In genomic region chr22:46038174-46038487, GRCh38 we compare ENCODE assay signal across 26 cellular contexts.
A peak's percentile ranks its signal among the peaks of the same experiment; 100 is the strongest.
DNase-seq lines count a peak whose midpoint lies in the region; ATAC-seq and TF ChIP-seq lines count a peak whose summit lies in the region.
"Had no signal": no experiment of that assay in that cellular context is flagged by ENCODE, and none has a peak within 500 bp of the region (broad histone marks: within the 10 kb centered on the region; RNA-seq: fewer than 3 reads in every experiment).

No MANE protein-coding gene starts in this region.

- H3K4me3 ChIP-seq in skeletal muscle tissue (ENCODE audit: low read length in 3 of 3), result no peak overlapping the region
- H3K4me3 ChIP-seq: GM23338, Peyer's patch, right atrium auricular region, SJSA1, transverse colon had no signal

- no peaks in the 10 kb centered on the region for H3K27me3 ChIP-seq in layer of hippocampus (ENCODE audit: control insufficient read depth, insufficient read depth, low read length)
- no peaks in the 10 kb centered on the region for H3K27me3 ChIP-seq in skeletal muscle tissue (ENCODE audit: control insufficient read depth in 3 of 3, insufficient read depth in 3 of 3, low read length in 3 of 3)
- H3K27me3 ChIP-seq: Peyer's patch, right atrium auricular region, SJSA1, transverse colon had no signal

- H3K36me3 Mint-ChIP-seq in HFFc6 (ENCODE audit: low read depth), result no peaks in the 10 kb centered on the region
- H3K36me3 Mint-ChIP-seq in activated CD4-positive, alpha-beta memory T cell treated with anti-CD3 and anti-CD28 coated beads, Interleukin-2, amount 10 ng/mL, durations not matched to agents 7 days and 5 days (ENCODE audit: low read depth), result no peaks in the 10 kb centered on the region
- H3K36me3 Mint-ChIP-seq in effector memory CD8-positive, alpha-beta T cell (ENCODE audit: insufficient read depth), result peaks cover 6% of the 10 kb centered on the region
- H3K36me3 Mint-ChIP-seq: activated naive CD4-positive, alpha-beta T cell treated with anti-CD3 and anti-CD28 coated beads, Interleukin-2, amount 50 U/mL, for 24 hours; CD8-positive, alpha-beta memory T cell; naive B cell had no signal

- no peak for TF ChIP-seq CTCF in HFFc6 (IDR thresholded peaks at IDR 0.05)

- H3K4me3 Mint-ChIP-seq in HFFc6, result no peak overlapping the region
- no peak overlapping the region for H3K4me3 Mint-ChIP-seq in activated CD4-positive, alpha-beta memory T cell treated with anti-CD3 and anti-CD28 coated beads, Interleukin-2, amount 10 ng/mL, durations not matched to agents 7 days and 5 days
- H3K4me3 Mint-ChIP-seq in effector memory CD8-positive, alpha-beta T cell, result no peak overlapping the region
- H3K4me3 Mint-ChIP-seq: activated naive CD4-positive, alpha-beta T cell treated with anti-CD3 and anti-CD28 coated beads, Interleukin-2, amount 50 U/mL, for 24 hours; activated T-cell treated with anti-CD3 and anti-CD28 coated beads, Interleukin-2, amount 50 U/mL, for 72 hours; central memory CD8-positive, alpha-beta T cell; GM23338; stimulated activated naive CD8-positive, alpha-beta T cell treated with anti-CD3 and anti-CD28 coated beads, Interleukin-15, Interleukin-2, amounts not matched to agents 100 ng/mL and 50 ng/mL, for 24 hours; T-helper 17 cell had no signal

- peak overlapping the region; percentile 62 for H3K27ac ChIP-seq in layer of hippocampus (ENCODE audit: low read depth, low read length)
- no peak overlapping the region for H3K27ac ChIP-seq in skeletal muscle tissue (ENCODE audit: low read depth, low read length)
- H3K27ac ChIP-seq: right atrium auricular region, SJSA1 had no signal

- no peaks in the 10 kb centered on the region for H3K9me3 Mint-ChIP-seq in HFFc6
- no peaks in the 10 kb centered on the region for H3K9me3 Mint-ChIP-seq in activated CD4-positive, alpha-beta memory T cell treated with anti-CD3 and anti-CD28 coated beads, Interleukin-2, amount 10 ng/mL, durations not matched to agents 7 days and 5 days
- no peaks in the 10 kb centered on the region for H3K9me3 Mint-ChIP-seq in effector memory CD8-positive, alpha-beta T cell
- H3K9me3 Mint-ChIP-seq: activated naive CD4-positive, alpha-beta T cell treated with anti-CD3 and anti-CD28 coated beads, Interleukin-2, amount 50 U/mL, for 24 hours; activated T-cell treated with anti-CD3 and anti-CD28 coated beads, Interleukin-2, amount 50 U/mL, for 72 hours; CD8-positive, alpha-beta memory T cell; central memory CD8-positive, alpha-beta T cell; GM23338; naive B cell; stimulated activated naive CD8-positive, alpha-beta T cell treated with anti-CD3 and anti-CD28 coated beads, Interleukin-15, Interleukin-2, amounts not matched to agents 100 ng/mL and 50 ng/mL, for 24 hours had no signal

- H3K4me1 Mint-ChIP-seq in HFFc6 (ENCODE audit: low read depth), result peaks cover 32% of the 10 kb centered on the region
- peaks cover 20% of the 10 kb centered on the region for H3K4me1 Mint-ChIP-seq in activated CD4-positive, alpha-beta memory T cell treated with anti-CD3 and anti-CD28 coated beads, Interleukin-2, amount 10 ng/mL, durations not matched to agents 7 days and 5 days
- H3K4me1 Mint-ChIP-seq in effector memory CD8-positive, alpha-beta T cell (ENCODE audit: low read depth in 2 of 2), result peaks cover 5 to 8% of the 10 kb centered on the region in 2 donors

- POLR2A ChIA-PET in activated CD4-positive, alpha-beta memory T cell treated with anti-CD3 and anti-CD28 coated beads, Interleukin-2, amount 10 ng/mL, durations not matched to agents 7 days and 5 days (lab: Charles Lee), result interaction anchor here (3.9 kb wide), 1 partner anchor 16 kb away, joined by 70 read pairs; no protein-coding TSS in a partner anchor

- CTCF ChIA-PET in activated CD4-positive, alpha-beta memory T cell treated with anti-CD3 and anti-CD28 coated beads, Interleukin-2, amount 10 ng/mL, durations not matched to agents 7 days and 5 days (lab: Charles Lee), result interaction anchor here (1.6 to 6.2 kb wide), 2 partner anchors 16 to 31 kb away, joined by 4 to 72 read pairs; no protein-coding TSS in a partner anchor

- peaks cover 49 to 65% (median 53%) of the 10 kb centered on the region in 3 donors for H3K4me1 ChIP-seq in skeletal muscle tissue (ENCODE audit: control insufficient read depth in 3 of 3, insufficient read depth in 3 of 3, low read length in 3 of 3)

- DNase-seq in HFFc6 (no peak), DMS79 (lab: John Stamatoyannopoulos, UW) (no peak)
- DNase-seq in activated CD4-positive, alpha-beta memory T cell treated with anti-CD3 and anti-CD28 coated beads, Interleukin-2, amount 10 ng/mL, durations not matched to agents 7 days and 5 days, result no peak
- no peak for DNase-seq in effector memory CD8-positive, alpha-beta T cell
- DNase-seq: activated CD4-positive, alpha-beta T cell treated with anti-CD3 and anti-CD28 coated beads for 4 hours; activated T-cell treated with anti-CD3 and anti-CD28 coated beads, Interleukin-2, amount 50 U/mL, for 72 hours; mesendoderm; naive B cell; NCI-H1694 treated with DMSO at 0.1 percent for 48 hours; NCI-H2171 treated with DMSO at 0.1 percent for 48 hours; NCI-H524; T-helper 17 cell; transverse colon had no signal

- ATAC-seq in GM21360 (IDR thresholded peaks at IDR 0.05; ENCODE audit: unreplicated experiment) (no peak), HG03139 (IDR thresholded peaks at IDR 0.05; ENCODE audit: unreplicated experiment) (no peak)
- no peak for ATAC-seq in effector memory CD8-positive, alpha-beta T cell (replicated peaks)
- ATAC-seq: activated T-cell treated with anti-CD3 and anti-CD28 coated beads, Interleukin-2, amount 50 U/mL, for 72 hours; GM23338; left colon; T-helper 17 cell had no signal

- no peaks in the 10 kb centered on the region for H3K9me3 ChIP-seq in skeletal muscle tissue (ENCODE audit: control insufficient read depth in 3 of 3, low read length in 3 of 3)
- H3K9me3 ChIP-seq: Peyer's patch, right atrium auricular region, SJSA1, transverse colon had no signal

- H3K27me3 Mint-ChIP-seq in HFFc6 (ENCODE audit: insufficient read depth), result peaks cover 2% of the 10 kb centered on the region; the same call in 1 of the 2 replicates
- no peaks in the 10 kb centered on the region for H3K27me3 Mint-ChIP-seq in activated CD4-positive, alpha-beta memory T cell treated with anti-CD3 and anti-CD28 coated beads, Interleukin-2, amount 10 ng/mL, durations not matched to agents 7 days and 5 days
- no peaks in the 10 kb centered on the region for H3K27me3 Mint-ChIP-seq in effector memory CD8-positive, alpha-beta T cell
- H3K27me3 Mint-ChIP-seq: activated naive CD4-positive, alpha-beta T cell treated with anti-CD3 and anti-CD28 coated beads, Interleukin-2, amount 50 U/mL, for 24 hours; CD8-positive, alpha-beta memory T cell; central memory CD8-positive, alpha-beta T cell; naive B cell; stimulated activated naive CD8-positive, alpha-beta T cell treated with anti-CD3 and anti-CD28 coated beads, Interleukin-15, Interleukin-2, amounts not matched to agents 100 ng/mL and 50 ng/mL, for 24 hours; T-helper 17 cell had no signal

- peak overlapping the region in 2 of 3 donors; percentile 29 to 60 for H3K9ac ChIP-seq in skeletal muscle tissue (ENCODE audit: low read depth in 1 of 3, low read length in 3 of 3)

- H3K36me3 ChIP-seq in skeletal muscle tissue (ENCODE audit: control insufficient read depth in 3 of 3, insufficient read depth in 3 of 3, low read length in 3 of 3), result peaks cover 0 to 3% (median 0%) of the 10 kb centered on the region in 3 donors
- H3K36me3 ChIP-seq: Peyer's patch, right atrium auricular region, transverse colon had no signal

- H3K27ac Mint-ChIP-seq in HFFc6, result peak overlapping the region; percentile 21; the same call in 1 of the 2 replicates
- H3K27ac Mint-ChIP-seq in activated CD4-positive, alpha-beta memory T cell treated with anti-CD3 and anti-CD28 coated beads, Interleukin-2, amount 10 ng/mL, durations not matched to agents 7 days and 5 days, result peak overlapping the region; percentile 21
- H3K27ac Mint-ChIP-seq in effector memory CD8-positive, alpha-beta T cell, result no peak overlapping the region
- H3K27ac Mint-ChIP-seq: activated naive CD4-positive, alpha-beta T cell treated with anti-CD3 and anti-CD28 coated beads, Interleukin-2, amount 50 U/mL, for 24 hours; activated T-cell treated with anti-CD3 and anti-CD28 coated beads, Interleukin-2, amount 50 U/mL, for 72 hours; GM23338; stimulated activated naive CD8-positive, alpha-beta T cell treated with anti-CD3 and anti-CD28 coated beads, Interleukin-15, Interleukin-2, amounts not matched to agents 100 ng/mL and 50 ng/mL, for 24 hours had no signal

Comparison
In these comparisons a context has a peak if more than half of its experiments do, and no peak if none do; other contexts are left out.
1. H3K27ac Mint-ChIP-seq: peak in HFFc6 (single experiment) and activated CD4-positive, alpha-beta memory T cell treated with anti-CD3 and anti-CD28 coated beads, Interleukin-2, amount 10 ng/mL, durations not matched to agents 7 days and 5 days (single experiment); none in effector memory CD8-positive, alpha-beta T cell (0 of 2).